Comparison of ENCODE assay signal across 11 cellular contexts in genomic region chr19:4518345-4519171, GRCh38. TPM values are rescaled to one million over a fixed set of nuclear protein-coding genes. Genes with fewer than 3 reads are reported as not detected.
A peak's percentile ranks its signal among the peaks of the same experiment; 100 is the strongest.
DNase-seq lines count a peak whose midpoint lies in the region; ATAC-seq and TF ChIP-seq lines count a peak whose summit lies in the region.
"Had no signal": no experiment of that assay in that cellular context is flagged by ENCODE, and none has a peak within 500 bp of the region (broad histone marks: within the 10 kb centered on the region; RNA-seq: fewer than 3 reads in every experiment).

A gene with protein sequence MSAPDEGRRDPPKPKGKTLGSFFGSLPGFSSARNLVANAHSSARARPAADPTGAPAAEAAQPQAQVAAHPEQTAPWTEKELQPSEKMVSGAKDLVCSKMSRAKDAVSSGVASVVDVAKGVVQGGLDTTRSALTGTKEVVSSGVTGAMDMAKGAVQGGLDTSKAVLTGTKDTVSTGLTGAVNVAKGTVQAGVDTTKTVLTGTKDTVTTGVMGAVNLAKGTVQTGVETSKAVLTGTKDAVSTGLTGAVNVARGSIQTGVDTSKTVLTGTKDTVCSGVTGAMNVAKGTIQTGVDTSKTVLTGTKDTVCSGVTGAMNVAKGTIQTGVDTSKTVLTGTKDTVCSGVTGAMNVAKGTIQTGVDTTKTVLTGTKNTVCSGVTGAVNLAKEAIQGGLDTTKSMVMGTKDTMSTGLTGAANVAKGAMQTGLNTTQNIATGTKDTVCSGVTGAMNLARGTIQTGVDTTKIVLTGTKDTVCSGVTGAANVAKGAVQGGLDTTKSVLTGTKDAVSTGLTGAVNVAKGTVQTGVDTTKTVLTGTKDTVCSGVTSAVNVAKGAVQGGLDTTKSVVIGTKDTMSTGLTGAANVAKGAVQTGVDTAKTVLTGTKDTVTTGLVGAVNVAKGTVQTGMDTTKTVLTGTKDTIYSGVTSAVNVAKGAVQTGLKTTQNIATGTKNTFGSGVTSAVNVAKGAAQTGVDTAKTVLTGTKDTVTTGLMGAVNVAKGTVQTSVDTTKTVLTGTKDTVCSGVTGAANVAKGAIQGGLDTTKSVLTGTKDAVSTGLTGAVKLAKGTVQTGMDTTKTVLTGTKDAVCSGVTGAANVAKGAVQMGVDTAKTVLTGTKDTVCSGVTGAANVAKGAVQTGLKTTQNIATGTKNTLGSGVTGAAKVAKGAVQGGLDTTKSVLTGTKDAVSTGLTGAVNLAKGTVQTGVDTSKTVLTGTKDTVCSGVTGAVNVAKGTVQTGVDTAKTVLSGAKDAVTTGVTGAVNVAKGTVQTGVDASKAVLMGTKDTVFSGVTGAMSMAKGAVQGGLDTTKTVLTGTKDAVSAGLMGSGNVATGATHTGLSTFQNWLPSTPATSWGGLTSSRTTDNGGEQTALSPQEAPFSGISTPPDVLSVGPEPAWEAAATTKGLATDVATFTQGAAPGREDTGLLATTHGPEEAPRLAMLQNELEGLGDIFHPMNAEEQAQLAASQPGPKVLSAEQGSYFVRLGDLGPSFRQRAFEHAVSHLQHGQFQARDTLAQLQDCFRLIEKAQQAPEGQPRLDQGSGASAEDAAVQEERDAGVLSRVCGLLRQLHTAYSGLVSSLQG (N-terminal part only) (minus strand): TSS chr19:4518486. CDS start chr19:4518272, 214 bp downstream.

- DNase-seq in T-helper 1 cell (no peak), fibroblast of peridontal ligament (ENCODE audit: extremely low read depth) (peak; percentile 59), aorta (peak in 1 of 2 donors; percentile 86), NCI-H69 (lab: John Stamatoyannopoulos, UW) (no peak), hepatocyte (ENCODE audit: low spot score) (no peak), NCI-H1417 (lab: John Stamatoyannopoulos, UW) (no peak)
- DNase-seq: activated B cell treated with CpG ODN at 0.5 μM for 24 hours had no signal

- peak; percentile 78 for ATAC-seq in aorta (ENCODE audit: low FRiP score)

- no peak for TF ChIP-seq CTCF in hepatocyte (IDR thresholded peaks at IDR 0.05; ENCODE audit: poor library complexity)

- no peaks in the 10 kb centered on the region for H3K79me2 ChIP-seq in hepatocyte

- H3K9me3 ChIP-seq in muscle layer of duodenum (ENCODE audit: control insufficient read depth in 1 of 2, low read length in 2 of 2) = no peaks in the 10 kb centered on the region
- H3K9me3 ChIP-seq in aorta (ENCODE audit: control insufficient read depth, low read length) = no peaks in the 10 kb centered on the region
- H3K9me3 ChIP-seq in hepatocyte (ENCODE audit: low read depth) = no peaks in the 10 kb centered on the region

- H3K9me2 ChIP-seq in hepatocyte (replicated peaks; ENCODE audit: insufficient read depth) = no peaks in the 10 kb centered on the region

- no peak within 1 kb of the TSS for H2AFZ ChIP-seq in hepatocyte

- H4K20me1 ChIP-seq in hepatocyte (ENCODE audit: insufficient read depth, poor library complexity, severe bottlenecking) = no peaks in the 10 kb centered on the region

- peaks cover 5 to 31% of the 10 kb centered on the region in 2 donors for H3K4me1 ChIP-seq in muscle layer of duodenum (ENCODE audit: control insufficient read depth in 1 of 2, insufficient read depth in 2 of 2, low read length in 2 of 2)
- no peaks in the 10 kb centered on the region for H3K4me1 ChIP-seq in aorta (ENCODE audit: control insufficient read depth in 1 of 2, insufficient read depth in 2 of 2, low read length in 2 of 2)
- H3K4me1 ChIP-seq in hepatocyte (ENCODE audit: insufficient read depth) = no peaks in the 10 kb centered on the region

- H3K27ac Mint-ChIP-seq in T-helper 1 cell treated with Interleukin-12 subunit alpha and Interleukin-12 subunit beta and Interleukin-4 antibody, amounts not matched to agents 30 μg/mL and 1 μg/mL, for 36 hours = peak within 1 kb of the TSS; percentile 28
- H3K27ac Mint-ChIP-seq: activated B cell treated with CpG ODN at 0.5 μM for 24 hours; dendritic cell treated with granulocyte-macrophage colony-stimulating factor and Interleukin-4, amounts not matched to agents 40 ng/mL and 50 ng/mL, for 4 days had no signal

- intact Hi-C loops in aorta (cut with DNase I) = no loop called here

- no peaks in the 10 kb centered on the region for H3K9me3 Mint-ChIP-seq in T-helper 1 cell treated with Interleukin-12 subunit alpha and Interleukin-12 subunit beta and Interleukin-4 antibody, amounts not matched to agents 30 μg/mL and 1 μg/mL, for 36 hours
- H3K9me3 Mint-ChIP-seq: activated B cell treated with CpG ODN at 0.5 μM for 24 hours; dendritic cell treated with granulocyte-macrophage colony-stimulating factor and Interleukin-4, amounts not matched to agents 40 ng/mL and 50 ng/mL, for 4 days had no signal

- no peaks in the 10 kb centered on the region for H3K4me1 Mint-ChIP-seq in T-helper 1 cell treated with Interleukin-12 subunit alpha and Interleukin-12 subunit beta and Interleukin-4 antibody, amounts not matched to agents 30 μg/mL and 1 μg/mL, for 36 hours (ENCODE audit: low read depth)
- H3K4me1 Mint-ChIP-seq: activated B cell treated with CpG ODN at 0.5 μM for 24 hours had no signal

- H3K27me3 ChIP-seq in muscle layer of duodenum (ENCODE audit: low read depth, low read length) (no peaks in the 10 kb centered on the region), aorta (ENCODE audit: control insufficient read depth in 1 of 2, insufficient read depth in 2 of 2, low read length in 1 of 2) (no peaks in the 10 kb centered on the region), hepatocyte (no peaks in the 10 kb centered on the region)

- H3K4me3 ChIP-seq in muscle layer of duodenum (ENCODE audit: low read depth in 1 of 2, low read length in 2 of 2) = peak within 1 kb of the TSS; percentile 39 to 63
- no peak within 1 kb of the TSS for H3K4me3 ChIP-seq in aorta (ENCODE audit: low read length in 2 of 2)
- H3K4me3 ChIP-seq in hepatocyte = no peak within 1 kb of the TSS

- WGBS in aorta, 2 donors = 37 to 38% methylated on average over 34 of the region's 34 CpGs
- WGBS in hepatocyte (ENCODE audit: low lambda C conversion rate, missing lambda C conversion rate) = 89% methylated on average over 34 of the region's 34 CpGs

- H3K36me3 ChIP-seq in muscle layer of duodenum (ENCODE audit: control insufficient read depth in 1 of 2, insufficient read depth in 2 of 2, low read length in 2 of 2) (peaks cover 0 to 3% of the 10 kb centered on the region in 2 donors), aorta (ENCODE audit: control insufficient read depth in 1 of 2, insufficient read depth in 2 of 2, low read length in 1 of 2) (no peaks in the 10 kb centered on the region), hepatocyte (replicated peaks; ENCODE audit: insufficient read depth, low read depth) (no peaks in the 10 kb centered on the region)

- no peak within 1 kb of the TSS for H3K4me2 ChIP-seq in hepatocyte

- H3K27ac ChIP-seq in muscle layer of duodenum (ENCODE audit: low read length) = peak within 1 kb of the TSS; percentile 72
- no peak within 1 kb of the TSS for H3K27ac ChIP-seq in aorta (ENCODE audit: low read depth in 1 of 2, low read length in 2 of 2)
- no peak within 1 kb of the TSS for H3K27ac ChIP-seq in hepatocyte

- no peaks in the 10 kb centered on the region for H3K36me3 Mint-ChIP-seq in T-helper 1 cell treated with Interleukin-12 subunit alpha and Interleukin-12 subunit beta and Interleukin-4 antibody, amounts not matched to agents 30 μg/mL and 1 μg/mL, for 36 hours (ENCODE audit: low read depth)

- H3K4me3 Mint-ChIP-seq in T-helper 1 cell treated with Interleukin-12 subunit alpha and Interleukin-12 subunit beta and Interleukin-4 antibody, amounts not matched to agents 30 μg/mL and 1 μg/mL, for 36 hours = no peak within 1 kb of the TSS
- H3K4me3 Mint-ChIP-seq: activated B cell treated with CpG ODN at 0.5 μM for 24 hours; dendritic cell treated with granulocyte-macrophage colony-stimulating factor and Interleukin-4, amounts not matched to agents 40 ng/mL and 50 ng/mL, for 4 days had no signal

- H3K27me3 Mint-ChIP-seq in T-helper 1 cell treated with Interleukin-12 subunit alpha and Interleukin-12 subunit beta and Interleukin-4 antibody, amounts not matched to agents 30 μg/mL and 1 μg/mL, for 36 hours (ENCODE audit: low read depth) = no peaks in the 10 kb centered on the region

RNA-seq across cellular contexts. Expression of the gene that starts here (rescaled TPM):
- total RNA-seq in aorta = 1 to 10 TPM; 5.7 to 7.4 TPM
- polyA plus RNA-seq in aorta = under 1 TPM; 0.61 to 0.63 TPM
- total RNA-seq in hepatocyte = 0.17 and 0.60 TPM in 2 replicates
- 0.27 and 0.55 TPM in 2 replicates for polyA plus RNA-seq in hepatocyte
- total RNA-seq: activated B cell treated with CpG ODN at 0.5 μM for 24 hours had no signal
- polyA plus RNA-seq: neural cell had no signal

Comparison
In these comparisons a context has a peak if more than half of its experiments do, and no peak if none do; other contexts are left out.
1. H3K4me3 ChIP-seq: peak in muscle layer of duodenum (2 of 2); none in aorta (0 of 2) and hepatocyte (single experiment).